Comparison of ENCODE assay signal across 1 cellular context in genomic region chr17:38879878-38880727, GRCh38.
TF ChIP-seq lines count a peak whose summit lies in the region.

No MANE protein-coding gene starts in this region.

TF ChIP-seq in HepG2, 621 proteins besides CTCF, POLR2A, EP300 and RAD21:
- TF ChIP-seq CEBPB (IDR thresholded peaks at IDR 0.05; ENCODE audit: borderline replicate concordance, low read depth, low read length) (no peak), ZNF652 (CRISPR knock-in tag; IDR thresholded peaks at IDR 0.05; ENCODE audit: borderline replicate concordance, low read depth) (peak; percentile 90)
